Comparison of ENCODE assay signal across 8 cellular contexts in the genomic region with DNA sequence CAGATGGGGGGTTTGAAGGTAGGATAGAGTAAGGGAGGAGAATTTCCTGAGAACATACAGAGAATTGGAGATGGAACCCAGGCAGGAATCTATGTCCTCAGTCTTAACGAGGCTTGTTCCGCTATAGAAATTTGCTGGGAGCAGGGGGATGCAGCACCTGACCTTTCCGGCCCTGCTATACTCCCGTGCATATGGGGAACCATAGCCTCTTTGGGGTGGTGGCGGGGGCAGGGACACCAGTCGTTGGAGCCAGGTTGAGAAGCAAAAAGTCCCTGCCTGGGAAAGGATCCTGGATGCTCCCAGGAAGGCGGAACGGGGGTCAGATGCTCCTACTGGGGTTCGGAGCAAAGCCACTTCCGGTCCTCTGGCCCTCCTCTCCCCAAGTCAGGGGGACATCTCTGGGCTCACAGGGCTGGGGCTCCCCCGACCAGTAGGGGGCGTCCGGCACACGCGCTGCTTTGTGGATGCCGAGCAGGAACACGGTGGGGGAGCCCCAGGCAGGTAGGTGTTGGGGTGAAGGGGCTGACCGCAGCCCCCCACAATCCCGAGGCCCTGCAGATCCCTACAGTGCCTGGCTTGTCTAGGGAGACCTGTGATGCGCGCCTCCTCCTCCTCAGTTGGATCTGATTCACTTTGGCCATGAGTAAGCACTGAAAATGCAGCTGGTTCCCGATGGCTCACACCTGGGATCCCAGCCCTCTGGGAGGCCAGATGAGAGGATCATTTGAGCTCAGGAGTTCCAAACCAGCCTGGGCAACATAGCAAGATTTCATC. TPM values are rescaled to one million over a fixed set of nuclear protein-coding genes. Genes with fewer than 3 reads are reported as not detected.
DNase-seq lines count a peak whose midpoint lies in the region; ATAC-seq and TF ChIP-seq lines count a peak whose summit lies in the region.

No MANE protein-coding gene starts in this region.

- no peaks in the 10 kb centered on the region for H3K9me3 ChIP-seq in cardiac muscle cell (ENCODE audit: low read depth)

- in situ Hi-C loops in SK-MEL-5 (cut with HindIII; ENCODE audit: low pct_unique_long_range_greater_than_20kb, low sequenced_read_pairs), result no loop called here

- no peak overlapping the region for H3K4me3 ChIP-seq in GM12875 (ENCODE audit: low read depth, low read length)
- H3K4me3 ChIP-seq in cardiac muscle cell, result no peak overlapping the region
- no peak overlapping the region for H3K4me3 ChIP-seq in retinal pigment epithelial cell (ENCODE audit: low read length)

- no peak overlapping the region for H3K27ac ChIP-seq in cardiac muscle cell

- H3K27ac Mint-ChIP-seq in activated naive CD4-positive, alpha-beta T cell treated with anti-CD3 and anti-CD28 coated beads, Interleukin-2, amount 10 ng/mL, durations not matched to agents 7 days and 5 days, result no peak overlapping the region

- H3K4me1 Mint-ChIP-seq in activated naive CD4-positive, alpha-beta T cell treated with anti-CD3 and anti-CD28 coated beads, Interleukin-2, amount 10 ng/mL, durations not matched to agents 7 days and 5 days, result peaks cover 13% of the 10 kb centered on the region

- H3K36me3 Mint-ChIP-seq in activated naive CD4-positive, alpha-beta T cell treated with anti-CD3 and anti-CD28 coated beads, Interleukin-2, amount 10 ng/mL, durations not matched to agents 7 days and 5 days, result no peaks in the 10 kb centered on the region

- peak; percentile 76 for DNase-seq in A172 (ENCODE audit: low spot score)
- DNase-seq in SK-MEL-5 (ENCODE audit: low read depth, low spot score), result peak; percentile 66
- peak; percentile 87 for DNase-seq in activated naive CD4-positive, alpha-beta T cell treated with anti-CD3 and anti-CD28 coated beads, Interleukin-2, amount 10 ng/mL, durations not matched to agents 7 days and 5 days
- DNase-seq in cardiac muscle cell (ENCODE audit: low read depth in 1 of 2, low spot score in 1 of 2), result peak; percentile 61 to 83
- DNase-seq in retinal pigment epithelial cell (ENCODE audit: low read depth), result no peak
- DNase-seq in mesenteric fat pad (ENCODE audit: low spot score), result no peak

- peaks cover 54% of the 10 kb centered on the region for H3K27me3 Mint-ChIP-seq in activated naive CD4-positive, alpha-beta T cell treated with anti-CD3 and anti-CD28 coated beads, Interleukin-2, amount 10 ng/mL, durations not matched to agents 7 days and 5 days

- H3K4me1 ChIP-seq in cardiac muscle cell (ENCODE audit: low read depth), result peaks cover 15% of the 10 kb centered on the region

- no peaks in the 10 kb centered on the region for H3K36me3 ChIP-seq in cardiac muscle cell

- H3K9me3 Mint-ChIP-seq in activated naive CD4-positive, alpha-beta T cell treated with anti-CD3 and anti-CD28 coated beads, Interleukin-2, amount 10 ng/mL, durations not matched to agents 7 days and 5 days, result no peaks in the 10 kb centered on the region

- peak; percentile 99 for TF ChIP-seq CTCF in GM12875 (IDR thresholded peaks at IDR 0.05; ENCODE audit: borderline replicate concordance, insufficient read depth, low read depth, low read length)
- peak; percentile 99 for TF ChIP-seq CTCF in cardiac muscle cell (IDR thresholded peaks at IDR 0.05; ENCODE audit: low read depth, low read length)
- peak; percentile 98 for TF ChIP-seq CTCF in retinal pigment epithelial cell (conservative IDR thresholded peaks at IDR 0.05; ENCODE audit: low read depth, low read length)

- CTCF ChIA-PET in activated naive CD4-positive, alpha-beta T cell treated with anti-CD3 and anti-CD28 coated beads, Interleukin-2, amount 10 ng/mL, durations not matched to agents 7 days and 5 days (lab: Charles Lee), result interaction anchor here (0.6 to 4.7 kb wide), 13 partner anchors 9 to 116 kb away, joined by 3 to 85 read pairs (median 4); no protein-coding TSS in a partner anchor

- no peak overlapping the region for H3K4me3 Mint-ChIP-seq in activated naive CD4-positive, alpha-beta T cell treated with anti-CD3 and anti-CD28 coated beads, Interleukin-2, amount 10 ng/mL, durations not matched to agents 7 days and 5 days

- H3K27me3 ChIP-seq in cardiac muscle cell, result no peaks in the 10 kb centered on the region

- peak; percentile 69 for ATAC-seq in HG03439 (IDR thresholded peaks at IDR 0.05; ENCODE audit: unreplicated experiment)

RNA-seq across cellular contexts. Expression of gene TFAP4, which starts 15.5 kb away (rescaled TPM):
- 8.0 and 12.1 TPM in 2 replicates for total RNA-seq in A172 (2014; rRNA removed; shearing (Covaris generic))
- total RNA-seq in SK-MEL-5 (2014; rRNA removed; shearing (Covaris generic)), result 14.8 and 20.5 TPM in 2 replicates
- 17.7 and 19.2 TPM in 2 replicates for polyA plus RNA-seq in SK-MEL-5 (2015; cell fraction: cytosol; rRNA removed)
- polyA plus RNA-seq in SK-MEL-5 (2015; cell fraction: nucleus; rRNA removed), result 26.3 and 36.2 TPM in 2 replicates
- 11.7 and 20.5 TPM in 2 replicates for total RNA-seq in cardiac muscle cell
- 3.4 and 6.7 TPM in 2 replicates for polyA plus RNA-seq in cardiac muscle cell
- 8.2 TPM for total RNA-seq in mesenteric fat pad

RNA-seq across cellular contexts. Expression of gene GLIS2, which starts 27.5 kb away (rescaled TPM):
- 3.2 and 5.7 TPM in 2 replicates for total RNA-seq in A172 (2014; rRNA removed; shearing (Covaris generic))
- 0.18 TPM in 1 of 2 replicates, not detected in the other for total RNA-seq in SK-MEL-5 (2014; rRNA removed; shearing (Covaris generic))
- 2.4 and 2.8 TPM in 2 replicates for polyA plus RNA-seq in SK-MEL-5 (2015; cell fraction: cytosol; rRNA removed)
- 0.53 and 1.2 TPM in 2 replicates for polyA plus RNA-seq in SK-MEL-5 (2015; cell fraction: nucleus; rRNA removed)
- total RNA-seq in cardiac muscle cell (10.4 and 14.5 TPM in 2 replicates), mesenteric fat pad (14.2 TPM)
- 10.3 and 15.4 TPM in 2 replicates for polyA plus RNA-seq in cardiac muscle cell

RNA-seq across cellular contexts. Expression of gene SRL, which starts 46.5 kb away (rescaled TPM):
- total RNA-seq in A172 (2014; rRNA removed; shearing (Covaris generic)), result not detected in 2 replicates
- not detected in 2 replicates for total RNA-seq in SK-MEL-5 (2014; rRNA removed; shearing (Covaris generic))
- not detected in 2 replicates for polyA plus RNA-seq in SK-MEL-5 (2015; cell fraction: cytosol; rRNA removed)
- not detected in 2 replicates for polyA plus RNA-seq in SK-MEL-5 (2015; cell fraction: nucleus; rRNA removed)
- total RNA-seq in cardiac muscle cell (46.1 and 51.1 TPM in 2 replicates), mesenteric fat pad (0.45 TPM)
- 45.9 and 56.4 TPM in 2 replicates for polyA plus RNA-seq in cardiac muscle cell

Comparison
In these comparisons a context has a peak if more than half of its experiments do, and no peak if none do; other contexts are left out.
1. DNase-seq: peak in A172 (single experiment), SK-MEL-5 (single experiment), activated naive CD4-positive, alpha-beta T cell treated with anti-CD3 and anti-CD28 coated beads, Interleukin-2, amount 10 ng/mL, durations not matched to agents 7 days and 5 days (single experiment) and cardiac muscle cell (2 of 2); none in retinal pigment epithelial cell (single experiment) and mesenteric fat pad (single experiment).
2. RNA of gene SRL, which starts 46.5 kb away (total RNA-seq): 46.1 to 51.1 TPM in cardiac muscle cell; 0.45 TPM in mesenteric fat pad (single experiment), not detected in A172 and not detected in SK-MEL-5; every median in the first group is over 10 times any median in the second.
3. Peak in every context shown above with its lines, with median percentiles within 50 percentile points of each other: CTCF ChIP-seq.